ENCODE assay signal across 11 cellular contexts in genomic region chr12:112122823-112123690, GRCh38. TPM values are rescaled to one million over a fixed set of nuclear protein-coding genes. Genes with fewer than 3 reads are reported as not detected.
DNase-seq lines count a peak whose midpoint lies in the region; ATAC-seq and TF ChIP-seq lines count a peak whose summit lies in the region.
"Had no signal": no experiment of that assay in that cellular context is flagged by ENCODE, and none has a peak within 500 bp of the region (broad histone marks: within the 10 kb centered on the region; RNA-seq: fewer than 3 reads in every experiment).

No MANE protein-coding gene starts in this region.

- no TSS peak for BruUV-seq in A673 (replicated peaks; lab: Mats Ljungman, UMichigan)

- H3K79me1 ChIP-seq in mesenchymal stem cell (replicated peaks; ENCODE audit: low read length, poor library complexity, severe bottlenecking): peaks cover 6% of the 10 kb centered on the region

- no peak overlapping the region for H2AK5ac ChIP-seq in mesenchymal stem cell (ENCODE audit: low read length, severe bottlenecking)

- no peak overlapping the region for H3K27ac ChIP-seq in A673 (ENCODE audit: low read depth, low read length, poor library complexity, severe bottlenecking)
- H3K27ac ChIP-seq in breast epithelium: peak overlapping the region; percentile 71 to 88
- no peak overlapping the region for H3K27ac ChIP-seq in mesenchymal stem cell (ENCODE audit: low read length, poor library complexity, severe bottlenecking)
- H3K27ac ChIP-seq: KMS-11 had no signal

- no peak overlapping the region for H2BK5ac ChIP-seq in mesenchymal stem cell (ENCODE audit: low read depth, low read length, poor library complexity, severe bottlenecking)

- ATAC-seq in HG03280 (IDR thresholded peaks at IDR 0.05; ENCODE audit: unreplicated experiment) (no peak), GM18517 (IDR thresholded peaks at IDR 0.05; ENCODE audit: unreplicated experiment) (no peak)

- DNase-seq in A673 (ENCODE audit: low spot score) (peak; percentile 59), LHCN-M2 (ENCODE audit: low read depth) (peak; percentile 39), breast epithelium (ENCODE audit: low spot score in 2 of 2) (no peak), mesenchymal stem cell (peak; percentile 96), NCI-H1930 (lab: John Stamatoyannopoulos, UW) (no peak)
- DNase-seq in stimulated activated CD4-positive, alpha-beta T cell treated with anti-CD3 and anti-CD28 coated beads, Interleukin-12 subunit alpha, Interleukin-12 subunit beta, amount 100 ng/mL, for 4 hours: no peak
- DNase-seq: effector CD8-positive, alpha-beta T cell; SHP77 treated with DMSO at 0.1 percent for 48 hours had no signal

- H3K18ac ChIP-seq in mesenchymal stem cell (ENCODE audit: low read depth in 1 of 2, low read length in 2 of 2): peak overlapping the region; percentile 79 to 90

- peak overlapping the region; percentile 27 for H2BK120ac ChIP-seq in mesenchymal stem cell (ENCODE audit: low read depth, low read length)

- peak overlapping the region; percentile 84 to 90 for H2BK12ac ChIP-seq in mesenchymal stem cell (ENCODE audit: low read length in 2 of 2)

- TF ChIP-seq CTCF in A673 (conservative IDR thresholded peaks at IDR 0.05; ENCODE audit: low read depth, low read length) (no peak), breast epithelium (IDR thresholded peaks at IDR 0.05) (no peak)

- H3K9ac ChIP-seq in mesenchymal stem cell (ENCODE audit: low read length): peak overlapping the region; percentile 67
- H3K9ac ChIP-seq: KMS-11 had no signal

- WGBS in mesenchymal stem cell: 70% methylated on average over 6 of the region's 12 CpGs

- H3K27me3 ChIP-seq in A673 (replicated peaks; ENCODE audit: insufficient read depth, low read depth, low read length, poor library complexity): no peaks in the 10 kb centered on the region
- H3K27me3 ChIP-seq in breast epithelium: no peaks in the 10 kb centered on the region
- H3K27me3 ChIP-seq in mesenchymal stem cell (ENCODE audit: control insufficient read depth in 1 of 2, insufficient read depth in 1 of 2, low read length in 2 of 2): no peaks in the 10 kb centered on the region

- H4K8ac ChIP-seq in mesenchymal stem cell (ENCODE audit: low read length): no peak overlapping the region

- H2AFZ ChIP-seq in mesenchymal stem cell (ENCODE audit: low read depth, low read length): no peak overlapping the region

- peak overlapping the region; percentile 93 for H2BK15ac ChIP-seq in mesenchymal stem cell (ENCODE audit: low read depth, poor library complexity, severe bottlenecking)

- H3K14ac ChIP-seq in mesenchymal stem cell (ENCODE audit: low read length in 2 of 2): peak overlapping the region in 1 of 2 experiments; percentile 71

- H3K4me3 ChIP-seq in A673 (ENCODE audit: low read depth, low read length, poor library complexity, severe bottlenecking) (no peak overlapping the region), breast epithelium (no peak overlapping the region), mesenchymal stem cell (ENCODE audit: insufficient read depth in 1 of 2, low read depth in 1 of 2, low read length in 2 of 2) (peak overlapping the region in 1 of 2 experiments; percentile 10)

- H3K23ac ChIP-seq in mesenchymal stem cell (ENCODE audit: low read length in 2 of 2): peak overlapping the region in 1 of 2 experiments; percentile 52

- H3K4ac ChIP-seq in mesenchymal stem cell (ENCODE audit: low read depth in 1 of 2, low read length in 2 of 2): peak overlapping the region; percentile 24 to 73

- H3K36me3 ChIP-seq in A673 (ENCODE audit: insufficient read depth, low read length, poor library complexity, severe bottlenecking) (no peaks in the 10 kb centered on the region), breast epithelium (no peaks in the 10 kb centered on the region), mesenchymal stem cell (ENCODE audit: control insufficient read depth in 1 of 2, insufficient read depth in 2 of 2, low read depth in 1 of 2, low read length in 2 of 2) (no peaks in the 10 kb centered on the region)

- POLR2A ChIA-PET in A673 (lab: Charles Lee; ENCODE audit: low non-redundant PET): no interaction called here

- no peak overlapping the region for H3K4me2 ChIP-seq in mesenchymal stem cell (ENCODE audit: low read length, poor library complexity, severe bottlenecking)
- H3K4me2 ChIP-seq: KMS-11 had no signal

- peaks cover 25% of the 10 kb centered on the region for H3K4me1 ChIP-seq in A673 (ENCODE audit: insufficient read depth, low read length, poor library complexity, severe bottlenecking)
- H3K4me1 ChIP-seq in breast epithelium: peaks cover 3 to 24% of the 10 kb centered on the region in 2 donors
- H3K4me1 ChIP-seq in mesenchymal stem cell (ENCODE audit: control insufficient read depth, insufficient read depth, low read depth, low read length): peaks cover 11% of the 10 kb centered on the region

- no peaks in the 10 kb centered on the region for H3K9me3 ChIP-seq in A673 (ENCODE audit: low read depth, low read length, poor library complexity, severe bottlenecking)
- no peaks in the 10 kb centered on the region for H3K9me3 ChIP-seq in breast epithelium
- no peaks in the 10 kb centered on the region for H3K9me3 ChIP-seq in mesenchymal stem cell (ENCODE audit: control insufficient read depth, low read length)

- H4K91ac ChIP-seq in mesenchymal stem cell (ENCODE audit: low read length): peak overlapping the region; percentile 25

- no peak for TF ChIP-seq POLR2A in breast epithelium (IDR thresholded peaks at IDR 0.05)

- intact Hi-C loops in A673 (cut with micrococcal nuclease; ENCODE audit: unreplicated experiment): no loop called here
- intact Hi-C loops in breast epithelium (cut with DNase I; ENCODE audit: low total_unique reads): no loop called here

- CTCF ChIA-PET in A673 (lab: Charles Lee): no interaction called here

RNA-seq across cellular contexts. Expression of gene TRAFD1, which starts 2.3 kb away (rescaled TPM):
- total RNA-seq in A673 (2021): 35.2 and 37.8 TPM in 2 replicates
- total RNA-seq in LHCN-M2 (2014; rRNA removed): 22.9 and 29.0 TPM in 2 replicates
- 21.8 TPM for polyA plus RNA-seq in LHCN-M2 (2012)
- 10 to 100 TPM; 25.9 to 64.2 (median 54.4) TPM for total RNA-seq in breast epithelium
- 26.0 TPM for polyA plus RNA-seq in mesenchymal stem cell (2013, experiment 1 of 2)
- polyA plus RNA-seq in mesenchymal stem cell (2013, experiment 2 of 2): 24.7 TPM

RNA-seq across cellular contexts. Expression of gene NAA25, which starts 14.5 kb away (rescaled TPM):
- total RNA-seq in A673 (2021): 67.4 and 70.5 TPM in 2 replicates
- total RNA-seq in LHCN-M2 (2014; rRNA removed): 16.7 and 22.4 TPM in 2 replicates
- polyA plus RNA-seq in LHCN-M2 (2012): 4.6 TPM
- 10 to 100 TPM; 16.8 to 48.3 (median 37.0) TPM for total RNA-seq in breast epithelium
- polyA plus RNA-seq in mesenchymal stem cell (2013, experiment 1 of 2): 14.3 TPM
- polyA plus RNA-seq in mesenchymal stem cell (2013, experiment 2 of 2): 18.4 TPM

Comparison
In these comparisons a context has a peak if more than half of its experiments do, and no peak if none do; other contexts are left out.
1. DNase-seq: peak in A673 (single experiment), LHCN-M2 (single experiment) and mesenchymal stem cell (single experiment); none in breast epithelium (0 of 2), NCI-H1930 (0 of 2) and stimulated activated CD4-positive, alpha-beta T cell treated with anti-CD3 and anti-CD28 coated beads, Interleukin-12 subunit alpha, Interleukin-12 subunit beta, amount 100 ng/mL, for 4 hours (single experiment).
2. H3K27ac ChIP-seq: peak in breast epithelium (2 of 2); none in A673 (single experiment) and mesenchymal stem cell (single experiment).